1 cellular context compared by ENCODE assay signal in the genomic region with DNA sequence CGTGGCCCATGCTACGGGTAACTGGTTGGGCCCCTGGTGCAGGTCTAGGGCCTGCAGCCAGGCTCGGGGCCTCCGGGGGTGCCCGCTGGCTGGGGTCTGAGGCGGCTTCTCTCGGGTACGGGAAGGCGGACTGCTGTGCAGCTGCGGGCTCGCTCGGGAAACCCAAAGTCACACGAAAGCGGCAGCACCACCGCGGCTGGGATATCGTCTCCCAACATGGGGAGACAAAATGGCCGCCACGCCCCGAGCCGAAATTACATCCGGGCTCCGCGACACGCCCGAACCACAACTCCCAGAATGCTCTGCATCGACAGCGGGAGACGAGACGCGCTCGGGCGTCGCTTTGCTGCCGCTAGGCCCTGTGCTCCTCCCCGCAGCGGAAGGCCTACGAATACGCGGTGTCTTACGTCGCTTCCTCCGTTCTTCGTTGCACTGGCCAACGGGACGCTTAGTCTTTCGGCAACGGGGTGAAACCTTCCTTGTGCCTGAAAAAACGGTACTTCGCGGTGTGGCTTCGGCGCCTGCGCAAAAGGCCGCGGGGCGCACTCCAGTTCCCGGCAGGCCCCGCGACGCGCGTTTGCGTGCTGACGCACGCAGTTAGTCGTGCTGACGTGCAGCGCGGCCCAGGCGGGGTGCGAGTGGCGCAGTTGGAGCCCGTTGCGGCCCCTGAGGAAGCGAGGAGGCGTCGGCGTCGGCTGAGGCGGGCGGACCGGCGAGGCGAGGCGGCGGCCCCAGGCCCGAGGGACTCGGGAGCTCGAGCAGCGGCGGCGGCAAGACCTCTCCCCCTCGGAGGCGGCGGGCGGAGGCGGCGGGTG.
TF ChIP-seq lines count a peak whose summit lies in the region.

A gene (plus strand): TSS at position 604 of the 815 bp plus-strand sequence. CDS start 3,727 bp downstream, outside the sequence.

TF ChIP-seq in HepG2, 621 proteins besides CTCF, POLR2A, EP300 and RAD21 (continued from another document and continues in another):
- TF ChIP-seq, protein P1, sequence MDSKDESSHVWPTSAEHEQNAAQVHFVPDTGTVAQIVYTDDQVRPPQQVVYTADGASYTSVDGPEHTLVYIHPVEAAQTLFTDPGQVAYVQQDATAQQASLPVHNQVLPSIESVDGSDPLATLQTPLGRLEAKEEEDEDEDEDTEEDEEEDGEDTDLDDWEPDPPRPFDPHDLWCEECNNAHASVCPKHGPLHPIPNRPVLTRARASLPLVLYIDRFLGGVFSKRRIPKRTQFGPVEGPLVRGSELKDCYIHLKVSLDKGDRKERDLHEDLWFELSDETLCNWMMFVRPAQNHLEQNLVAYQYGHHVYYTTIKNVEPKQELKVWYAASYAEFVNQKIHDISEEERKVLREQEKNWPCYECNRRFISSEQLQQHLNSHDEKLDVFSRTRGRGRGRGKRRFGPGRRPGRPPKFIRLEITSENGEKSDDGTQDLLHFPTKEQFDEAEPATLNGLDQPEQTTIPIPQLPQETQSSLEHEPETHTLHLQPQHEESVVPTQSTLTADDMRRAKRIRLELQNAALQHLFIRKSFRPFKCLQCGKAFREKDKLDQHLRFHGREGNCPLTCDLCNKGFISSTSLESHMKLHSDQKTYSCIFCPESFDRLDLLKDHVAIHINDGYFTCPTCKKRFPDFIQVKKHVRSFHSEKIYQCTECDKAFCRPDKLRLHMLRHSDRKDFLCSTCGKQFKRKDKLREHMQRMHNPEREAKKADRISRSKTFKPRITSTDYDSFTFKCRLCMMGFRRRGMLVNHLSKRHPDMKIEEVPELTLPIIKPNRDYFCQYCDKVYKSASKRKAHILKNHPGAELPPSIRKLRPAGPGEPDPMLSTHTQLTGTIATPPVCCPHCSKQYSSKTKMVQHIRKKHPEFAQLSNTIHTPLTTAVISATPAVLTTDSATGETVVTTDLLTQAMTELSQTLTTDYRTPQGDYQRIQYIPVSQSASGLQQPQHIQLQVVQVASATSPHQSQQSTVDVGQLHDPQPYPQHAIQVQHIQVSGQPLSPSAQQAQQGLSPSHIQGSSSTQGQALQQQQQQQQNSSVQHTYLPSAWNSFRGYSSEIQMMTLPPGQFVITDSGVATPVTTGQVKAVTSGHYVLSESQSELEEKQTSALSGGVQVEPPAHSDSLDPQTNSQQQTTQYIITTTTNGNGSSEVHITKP (CRISPR knock-in tag; IDR thresholded peaks at IDR 0.05; ENCODE audit: low read depth) = no peak
- TF ChIP-seq XBP1 (CRISPR knock-in tag; IDR thresholded peaks at IDR 0.05) = 0 out of 2 replicates have a peak, but pooled peaks have one; percentile 30
- peak; percentile 83 for TF ChIP-seq ARNT2 (CRISPR knock-in tag; IDR thresholded peaks at IDR 0.05; ENCODE audit: low read depth)
- 0 out of 2 replicates have a peak, but pooled peaks have one; percentile 74 for TF ChIP-seq ZNF20 (CRISPR knock-in tag; IDR thresholded peaks at IDR 0.05)
- TF ChIP-seq MAF1 (CRISPR knock-in tag; IDR thresholded peaks at IDR 0.05; ENCODE audit: borderline replicate concordance) = no peak; the same call in 1 of the 2 replicates
- TF ChIP-seq ZBTB20 (CRISPR knock-in tag; IDR thresholded peaks at IDR 0.05; ENCODE audit: borderline replicate concordance, low read depth) = peak; percentile 73; the same call in 1 of the 2 replicates
- TF ChIP-seq ZBTB21 (CRISPR knock-in tag; IDR thresholded peaks at IDR 0.05) = peak; percentile 13
- peak; percentile 84 for TF ChIP-seq PHF20 (CRISPR knock-in tag; IDR thresholded peaks at IDR 0.05)
- TF ChIP-seq ZNF644 (CRISPR knock-in tag; IDR thresholded peaks at IDR 0.05; ENCODE audit: low read depth) = 0 out of 2 replicates have a peak, but pooled peaks have one; percentile 7
- peak; percentile 9; the same call in 1 of the 2 replicates for TF ChIP-seq KDM3A (CRISPR knock-in tag; IDR thresholded peaks at IDR 0.05; ENCODE audit: low read depth)
- TF ChIP-seq, protein P2, sequence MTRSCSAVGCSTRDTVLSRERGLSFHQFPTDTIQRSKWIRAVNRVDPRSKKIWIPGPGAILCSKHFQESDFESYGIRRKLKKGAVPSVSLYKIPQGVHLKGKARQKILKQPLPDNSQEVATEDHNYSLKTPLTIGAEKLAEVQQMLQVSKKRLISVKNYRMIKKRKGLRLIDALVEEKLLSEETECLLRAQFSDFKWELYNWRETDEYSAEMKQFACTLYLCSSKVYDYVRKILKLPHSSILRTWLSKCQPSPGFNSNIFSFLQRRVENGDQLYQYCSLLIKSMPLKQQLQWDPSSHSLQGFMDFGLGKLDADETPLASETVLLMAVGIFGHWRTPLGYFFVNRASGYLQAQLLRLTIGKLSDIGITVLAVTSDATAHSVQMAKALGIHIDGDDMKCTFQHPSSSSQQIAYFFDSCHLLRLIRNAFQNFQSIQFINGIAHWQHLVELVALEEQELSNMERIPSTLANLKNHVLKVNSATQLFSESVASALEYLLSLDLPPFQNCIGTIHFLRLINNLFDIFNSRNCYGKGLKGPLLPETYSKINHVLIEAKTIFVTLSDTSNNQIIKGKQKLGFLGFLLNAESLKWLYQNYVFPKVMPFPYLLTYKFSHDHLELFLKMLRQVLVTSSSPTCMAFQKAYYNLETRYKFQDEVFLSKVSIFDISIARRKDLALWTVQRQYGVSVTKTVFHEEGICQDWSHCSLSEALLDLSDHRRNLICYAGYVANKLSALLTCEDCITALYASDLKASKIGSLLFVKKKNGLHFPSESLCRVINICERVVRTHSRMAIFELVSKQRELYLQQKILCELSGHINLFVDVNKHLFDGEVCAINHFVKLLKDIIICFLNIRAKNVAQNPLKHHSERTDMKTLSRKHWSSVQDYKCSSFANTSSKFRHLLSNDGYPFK (CRISPR knock-in tag; IDR thresholded peaks at IDR 0.05; ENCODE audit: borderline replicate concordance) = peak; percentile 92; the same call in 1 of the 2 replicates
- TF ChIP-seq, protein P3, sequence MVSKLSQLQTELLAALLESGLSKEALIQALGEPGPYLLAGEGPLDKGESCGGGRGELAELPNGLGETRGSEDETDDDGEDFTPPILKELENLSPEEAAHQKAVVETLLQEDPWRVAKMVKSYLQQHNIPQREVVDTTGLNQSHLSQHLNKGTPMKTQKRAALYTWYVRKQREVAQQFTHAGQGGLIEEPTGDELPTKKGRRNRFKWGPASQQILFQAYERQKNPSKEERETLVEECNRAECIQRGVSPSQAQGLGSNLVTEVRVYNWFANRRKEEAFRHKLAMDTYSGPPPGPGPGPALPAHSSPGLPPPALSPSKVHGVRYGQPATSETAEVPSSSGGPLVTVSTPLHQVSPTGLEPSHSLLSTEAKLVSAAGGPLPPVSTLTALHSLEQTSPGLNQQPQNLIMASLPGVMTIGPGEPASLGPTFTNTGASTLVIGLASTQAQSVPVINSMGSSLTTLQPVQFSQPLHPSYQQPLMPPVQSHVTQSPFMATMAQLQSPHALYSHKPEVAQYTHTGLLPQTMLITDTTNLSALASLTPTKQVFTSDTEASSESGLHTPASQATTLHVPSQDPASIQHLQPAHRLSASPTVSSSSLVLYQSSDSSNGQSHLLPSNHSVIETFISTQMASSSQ (IDR thresholded peaks at IDR 0.05; ENCODE audit: low read depth) = no peak
- TF ChIP-seq, protein P3 (CRISPR knock-in tag; IDR thresholded peaks at IDR 0.05; ENCODE audit: borderline replicate concordance) = peak; percentile 70; the same call in 1 of the 2 replicates
- peak; percentile 97 for TF ChIP-seq CREM (IDR thresholded peaks at IDR 0.05)
- 0 out of 2 replicates have a peak, but pooled peaks have one; percentile 50 for TF ChIP-seq CREM (CRISPR knock-in tag; IDR thresholded peaks at IDR 0.05)
- peak; percentile 92; the same call in 1 of the 2 replicates for TF ChIP-seq REL (CRISPR knock-in tag; conservative IDR thresholded peaks at IDR 0.05)
- peak; percentile 27 for TF ChIP-seq SOX5 (CRISPR knock-in tag; IDR thresholded peaks at IDR 0.05; ENCODE audit: borderline replicate concordance)
- peak; percentile 53 for TF ChIP-seq GABPA (IDR thresholded peaks at IDR 0.05; ENCODE audit: low read depth, low read length)
- TF ChIP-seq GABPA (CRISPR knock-in tag; IDR thresholded peaks at IDR 0.05; ENCODE audit: low read depth) = peak; percentile 86
- TF ChIP-seq TBP (CRISPR knock-in tag; IDR thresholded peaks at IDR 0.05) = no peak
- TF ChIP-seq ZNF792 (CRISPR knock-in tag; IDR thresholded peaks at IDR 0.05) = no peak; the same call in 1 of the 2 replicates
- TF ChIP-seq, protein P4, sequence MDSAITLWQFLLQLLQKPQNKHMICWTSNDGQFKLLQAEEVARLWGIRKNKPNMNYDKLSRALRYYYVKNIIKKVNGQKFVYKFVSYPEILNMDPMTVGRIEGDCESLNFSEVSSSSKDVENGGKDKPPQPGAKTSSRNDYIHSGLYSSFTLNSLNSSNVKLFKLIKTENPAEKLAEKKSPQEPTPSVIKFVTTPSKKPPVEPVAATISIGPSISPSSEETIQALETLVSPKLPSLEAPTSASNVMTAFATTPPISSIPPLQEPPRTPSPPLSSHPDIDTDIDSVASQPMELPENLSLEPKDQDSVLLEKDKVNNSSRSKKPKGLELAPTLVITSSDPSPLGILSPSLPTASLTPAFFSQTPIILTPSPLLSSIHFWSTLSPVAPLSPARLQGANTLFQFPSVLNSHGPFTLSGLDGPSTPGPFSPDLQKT (CRISPR knock-in tag; IDR thresholded peaks at IDR 0.05; ENCODE audit: borderline replicate concordance) = 0 out of 2 replicates have a peak, but pooled peaks have one; percentile 23
- TF ChIP-seq, protein P5, sequence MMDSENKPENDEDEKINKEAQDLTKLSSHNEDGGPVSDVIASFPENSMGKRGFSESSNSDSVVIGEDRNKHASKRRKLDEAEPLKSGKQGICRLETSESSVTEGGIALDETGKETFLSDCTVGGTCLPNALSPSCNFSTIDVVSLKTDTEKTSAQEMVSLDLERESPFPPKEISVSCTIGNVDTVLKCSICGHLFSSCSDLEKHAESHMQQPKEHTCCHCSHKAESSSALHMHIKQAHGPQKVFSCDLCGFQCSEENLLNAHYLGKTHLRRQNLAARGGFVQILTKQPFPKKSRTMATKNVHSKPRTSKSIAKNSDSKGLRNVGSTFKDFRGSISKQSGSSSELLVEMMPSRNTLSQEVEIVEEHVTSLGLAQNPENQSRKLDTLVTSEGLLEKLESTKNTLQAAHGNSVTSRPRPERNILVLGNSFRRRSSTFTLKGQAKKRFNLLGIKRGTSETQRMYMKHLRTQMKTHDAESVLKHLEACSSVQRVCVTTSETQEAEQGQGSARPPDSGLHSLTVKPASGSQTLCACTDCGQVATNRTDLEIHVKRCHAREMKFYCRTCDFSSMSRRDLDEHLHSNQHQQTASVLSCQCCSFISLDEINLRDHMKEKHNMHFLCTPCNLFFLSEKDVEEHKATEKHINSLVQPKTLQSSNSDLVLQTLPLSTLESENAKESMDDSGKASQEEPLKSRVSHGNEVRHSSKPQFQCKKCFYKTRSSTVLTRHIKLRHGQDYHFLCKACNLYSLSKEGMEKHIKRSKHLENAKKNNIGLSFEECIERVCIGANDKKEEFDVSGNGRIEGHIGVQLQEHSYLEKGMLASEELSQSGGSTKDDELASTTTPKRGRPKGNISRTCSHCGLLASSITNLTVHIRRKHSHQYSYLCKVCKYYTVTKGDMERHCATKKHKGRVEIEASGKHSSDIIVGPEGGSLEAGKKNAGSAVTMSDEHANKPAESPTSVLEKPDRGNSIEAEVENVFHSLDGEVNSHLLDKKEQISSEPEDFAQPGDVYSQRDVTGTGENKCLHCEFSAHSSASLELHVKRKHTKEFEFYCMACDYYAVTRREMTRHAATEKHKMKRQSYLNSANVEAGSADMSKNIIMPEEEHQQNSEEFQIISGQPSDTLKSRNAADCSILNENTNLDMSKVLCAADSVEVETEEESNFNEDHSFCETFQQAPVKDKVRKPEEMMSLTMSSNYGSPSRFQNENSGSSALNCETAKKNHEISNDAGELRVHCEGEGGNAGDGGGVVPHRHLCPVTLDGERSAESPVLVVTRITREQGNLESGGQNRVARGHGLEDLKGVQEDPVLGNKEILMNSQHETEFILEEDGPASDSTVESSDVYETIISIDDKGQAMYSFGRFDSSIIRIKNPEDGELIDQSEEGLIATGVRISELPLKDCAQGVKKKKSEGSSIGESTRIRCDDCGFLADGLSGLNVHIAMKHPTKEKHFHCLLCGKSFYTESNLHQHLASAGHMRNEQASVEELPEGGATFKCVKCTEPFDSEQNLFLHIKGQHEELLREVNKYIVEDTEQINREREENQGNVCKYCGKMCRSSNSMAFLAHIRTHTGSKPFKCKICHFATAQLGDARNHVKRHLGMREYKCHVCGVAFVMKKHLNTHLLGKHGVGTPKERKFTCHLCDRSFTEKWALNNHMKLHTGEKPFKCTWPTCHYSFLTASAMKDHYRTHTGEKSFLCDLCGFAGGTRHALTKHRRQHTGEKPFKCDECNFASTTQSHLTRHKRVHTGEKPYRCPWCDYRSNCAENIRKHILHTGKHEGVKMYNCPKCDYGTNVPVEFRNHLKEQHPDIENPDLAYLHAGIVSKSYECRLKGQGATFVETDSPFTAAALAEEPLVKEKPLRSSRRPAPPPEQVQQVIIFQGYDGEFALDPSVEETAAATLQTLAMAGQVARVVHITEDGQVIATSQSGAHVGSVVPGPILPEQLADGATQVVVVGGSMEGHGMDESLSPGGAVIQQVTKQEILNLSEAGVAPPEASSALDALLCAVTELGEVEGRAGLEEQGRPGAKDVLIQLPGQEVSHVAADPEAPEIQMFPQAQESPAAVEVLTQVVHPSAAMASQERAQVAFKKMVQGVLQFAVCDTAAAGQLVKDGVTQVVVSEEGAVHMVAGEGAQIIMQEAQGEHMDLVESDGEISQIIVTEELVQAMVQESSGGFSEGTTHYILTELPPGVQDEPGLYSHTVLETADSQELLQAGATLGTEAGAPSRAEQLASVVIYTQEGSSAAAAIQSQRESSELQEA (CRISPR knock-in tag; IDR thresholded peaks at IDR 0.05; ENCODE audit: not compliant biosample characterization) = peak; percentile 47
- peak; percentile 97 for TF ChIP-seq RBFOX2 (IDR thresholded peaks at IDR 0.05; ENCODE audit: low read depth, low read length)
- TF ChIP-seq ZNF335 (CRISPR knock-in tag; IDR thresholded peaks at IDR 0.05) = peak; percentile 82
- TF ChIP-seq RELA (CRISPR knock-in tag; IDR thresholded peaks at IDR 0.05) = no peak; the same call in none of the 2 replicates
- TF ChIP-seq SUZ12 (IDR thresholded peaks at IDR 0.05; ENCODE audit: low read depth, low read length) = peak; percentile 57
- peak; percentile 69; the same call in 1 of the 2 replicates for TF ChIP-seq ZNF678 (CRISPR knock-in tag; IDR thresholded peaks at IDR 0.05)
- TF ChIP-seq TCF12 (IDR thresholded peaks at IDR 0.05) = no peak
- peak; percentile 89 for TF ChIP-seq TCF12 (CRISPR knock-in tag; IDR thresholded peaks at IDR 0.05)
- TF ChIP-seq ZNF30 (CRISPR knock-in tag; IDR thresholded peaks at IDR 0.05) = peak; percentile 62; the same call in 1 of the 2 replicates
- TF ChIP-seq HNF4A (CRISPR knock-in tag; IDR thresholded peaks at IDR 0.05) = peak; percentile 28; the same call in 1 of the 2 replicates
